ENCODE assay signal across 8 cellular contexts in genomic region chr16:1351582-1352362, GRCh38. TPM values are rescaled to one million over a fixed set of nuclear protein-coding genes. Genes with fewer than 3 reads are reported as not detected.
DNase-seq lines count a peak whose midpoint lies in the region; ATAC-seq and TF ChIP-seq lines count a peak whose summit lies in the region.

GNPTG (plus strand) TSS chr16:1351931; CDS start chr16:1351966, 35 bp downstream.
TSR3 (minus strand) TSS chr16:1351878; CDS start chr16:1351804, 74 bp downstream.

- peaks cover 60% of the 10 kb centered on the region for H3K79me2 ChIP-seq in ACC112 (ENCODE audit: control insufficient read depth, insufficient read depth, low read length, unreplicated experiment)

- H3K4me1 ChIP-seq in ACC112 (ENCODE audit: control insufficient read depth, insufficient read depth, low read length, unreplicated experiment) (peaks cover 12% of the 10 kb centered on the region), colonic mucosa (peaks cover 4% of the 10 kb centered on the region)

- no peaks in the 10 kb centered on the region for H3K9me3 Mint-ChIP-seq in activated CD4-positive, alpha-beta T cell treated with anti-CD3 and anti-CD28 coated beads, Interleukin-2, amount 10 ng/mL, durations not matched to agents 24 days and 14 days

- ATAC-seq in GM18511 (IDR thresholded peaks at IDR 0.05; ENCODE audit: unreplicated experiment) (peak; percentile 84), HG03039 (IDR thresholded peaks at IDR 0.05; ENCODE audit: unreplicated experiment) (peak; percentile 54)

- peaks cover 8% of the 10 kb centered on the region for H3K36me3 Mint-ChIP-seq in activated CD4-positive, alpha-beta T cell treated with anti-CD3 and anti-CD28 coated beads, Interleukin-2, amount 10 ng/mL, durations not matched to agents 24 days and 14 days (ENCODE audit: low read depth)

- H3K27ac ChIP-seq in ACC112 (ENCODE audit: low read depth, low read length) (no peak within 1 kb of the TSS), colonic mucosa (peak within 1 kb of the TSS; percentile 53)

- TF ChIP-seq CTCF in colonic mucosa (IDR thresholded peaks at IDR 0.05) = no peak

- peak within 1 kb of the TSS; percentile 78 for H3K27ac Mint-ChIP-seq in activated CD4-positive, alpha-beta T cell treated with anti-CD3 and anti-CD28 coated beads, Interleukin-2, amount 10 ng/mL, durations not matched to agents 24 days and 14 days

- intact Hi-C loops in activated CD4-positive, alpha-beta T cell treated with anti-CD3 and anti-CD28 coated beads, Interleukin-2, amount 10 ng/mL, durations not matched to agents 24 days and 14 days (cut with micrococcal nuclease) = loop anchor here (2.0 to 5.0 kb wide), 2 partner anchors 41 to 71 kb away; partner anchors contain the start of gene UQCC4
- intact Hi-C loops in colonic mucosa (cut with DNase I) = no loop called here

- no peaks in the 10 kb centered on the region for H3K27me3 Mint-ChIP-seq in activated CD4-positive, alpha-beta T cell treated with anti-CD3 and anti-CD28 coated beads, Interleukin-2, amount 10 ng/mL, durations not matched to agents 24 days and 14 days

- H3K4me1 Mint-ChIP-seq in activated CD4-positive, alpha-beta T cell treated with anti-CD3 and anti-CD28 coated beads, Interleukin-2, amount 10 ng/mL, durations not matched to agents 24 days and 14 days = peaks cover 27% of the 10 kb centered on the region

- peaks cover 3% of the 10 kb centered on the region; the same call in 1 of the 2 replicates for H3K36me3 ChIP-seq in ACC112 (ENCODE audit: insufficient read depth, low read length)
- H3K36me3 ChIP-seq in colonic mucosa = no peaks in the 10 kb centered on the region

- H2AFZ ChIP-seq in ACC112 (ENCODE audit: low read length, unreplicated experiment) = peak within 1 kb of the TSS; percentile 49

- peak within 1 kb of the TSS; percentile 92 for H3K4me3 Mint-ChIP-seq in activated CD4-positive, alpha-beta T cell treated with anti-CD3 and anti-CD28 coated beads, Interleukin-2, amount 10 ng/mL, durations not matched to agents 24 days and 14 days

- H3K4me3 ChIP-seq in ACC112 (ENCODE audit: low read depth, low read length) (peak within 1 kb of the TSS; percentile 92), colonic mucosa (peak within 1 kb of the TSS; percentile 99)

- H3K9me3 ChIP-seq in colonic mucosa = no peaks in the 10 kb centered on the region

- H3K9ac ChIP-seq in colonic mucosa (ENCODE audit: low read depth in 2 of 2, low read length in 2 of 2) = peak within 1 kb of the TSS; percentile 90 to 91

- no peaks in the 10 kb centered on the region for H3K27me3 ChIP-seq in ACC112 (ENCODE audit: insufficient read depth, low read length)
- no peaks in the 10 kb centered on the region for H3K27me3 ChIP-seq in colonic mucosa

- DNase-seq in NCI-H2227 (lab: John Stamatoyannopoulos, UW; ENCODE audit: unreplicated experiment) (peak; percentile 96), colonic mucosa (peak; percentile 84), left kidney (ENCODE audit: low read depth, low spot score) (peak; percentile 94)
- peak; percentile 98 for DNase-seq in activated CD4-positive, alpha-beta T cell treated with anti-CD3 and anti-CD28 coated beads, Interleukin-2, amount 10 ng/mL, durations not matched to agents 24 days and 14 days
- DNase-seq in stimulated activated CD4-positive, alpha-beta T cell treated with anti-CD3 and anti-CD28 coated beads, Interleukin-1b, Interleukin-23, amount 100 ng/mL, for 4 hours (ENCODE audit: low read depth in 2 of 2) = peak; percentile 73 to 82

RNA-seq across cellular contexts. Expression of gene GNPTG, which starts in this region (rescaled TPM):
- total RNA-seq in activated CD4-positive, alpha-beta T cell treated with anti-CD3 and anti-CD28 coated beads, Interleukin-2, amount 10 ng/mL, durations not matched to agents 24 days and 14 days = 23.3 and 23.9 TPM in 2 replicates
- 10 to 100 TPM; 48.2 to 59.1 TPM for total RNA-seq in colonic mucosa

RNA-seq across cellular contexts. Expression of gene TSR3, which starts in this region (rescaled TPM):
- 81.5 and 88.2 TPM in 2 replicates for total RNA-seq in activated CD4-positive, alpha-beta T cell treated with anti-CD3 and anti-CD28 coated beads, Interleukin-2, amount 10 ng/mL, durations not matched to agents 24 days and 14 days
- total RNA-seq in colonic mucosa = 10 to 100 TPM; 39.6 to 74.4 TPM
